Comparison of ENCODE assay signal across 24 cellular contexts in the genomic region with DNA sequence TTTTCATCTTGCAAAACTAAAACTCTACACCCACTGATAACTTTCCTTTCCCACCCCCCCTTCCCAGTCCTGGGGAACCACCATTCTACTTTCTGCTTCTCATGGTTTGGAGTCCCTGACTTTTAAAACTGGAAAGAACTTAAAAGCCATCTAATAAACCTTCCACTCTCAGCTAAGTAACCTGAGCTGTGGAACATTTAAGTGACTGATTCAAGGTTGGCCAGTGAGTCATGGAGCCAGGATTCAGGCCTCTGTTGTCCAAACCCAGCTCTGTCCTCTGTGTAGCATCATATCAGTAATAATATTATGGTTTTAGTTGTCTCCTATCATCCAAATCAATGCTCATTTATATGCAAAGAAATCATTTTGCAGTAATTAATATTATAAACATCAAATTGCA.
"Had no signal": no experiment of that assay in that cellular context is flagged by ENCODE, and none has a peak within 500 bp of the region (broad histone marks: within the 10 kb centered on the region; RNA-seq: fewer than 3 reads in every experiment).

No MANE protein-coding gene starts in this region.

- DNase-seq: activated CD4-positive, alpha-beta T cell treated with anti-CD3 and anti-CD28 coated beads for 1 hour; activated CD4-positive, alpha-beta T cell treated with anti-CD3 and anti-CD28 coated beads, Interleukin-2, amount 50 U/mL, for 1 hour; activated CD8-positive, alpha-beta T cell treated with anti-CD3 and anti-CD28 coated beads, Interleukin-2, amount 10 ng/mL, durations not matched to agents 7 days and 5 days; activated gamma-delta T cell; aorta; cerebellar nuclear complex; cortex of kidney; endodermal cell; glutamatergic neuron; immature natural killer cell; kidney glomerular epithelial cell; left ventricle myocardium inferior; midbrain; pancreas; right cardiac atrium; small intestine; T-helper 9 cell; testis; trophoblast cell; uterus had no signal

- H3K27ac ChIP-seq: epithelial cell of prostate, hepatocyte, left ventricle myocardium inferior, neutrophil, pancreas, testis, uterus had no signal

- H3K79me2 ChIP-seq: hepatocyte had no signal

- H3K9me3 ChIP-seq: neutrophil, pancreas, testis, uterus had no signal

- H2AFZ ChIP-seq: hepatocyte had no signal

- H3K4me1 ChIP-seq: left ventricle myocardium inferior, pancreas, testis, uterus had no signal

- H3K27me3 ChIP-seq: hepatocyte, neutrophil, pancreas, testis, uterus had no signal

- H3K4me2 ChIP-seq: hepatocyte had no signal

- ATAC-seq: activated CD8-positive, alpha-beta T cell treated with anti-CD3 and anti-CD28 coated beads, Interleukin-2, amount 10 ng/mL, durations not matched to agents 7 days and 5 days; pancreas; right cardiac atrium; stimulated activated memory B cell treated with anti-CD40 and anti-IgM and Interleukin-4, amounts not matched to agents 10 μg/mL and 1 μg/mL and 100 μg/mL, for 72 hours had no signal

- H3K4me3 ChIP-seq: hepatocyte, left ventricle myocardium inferior, pancreas, testis, uterus had no signal

- H3K36me3 ChIP-seq: left ventricle myocardium inferior, neutrophil, pancreas, uterus had no signal
